Comparison of ENCODE assay signal across 1 cellular context in the genomic region with DNA sequence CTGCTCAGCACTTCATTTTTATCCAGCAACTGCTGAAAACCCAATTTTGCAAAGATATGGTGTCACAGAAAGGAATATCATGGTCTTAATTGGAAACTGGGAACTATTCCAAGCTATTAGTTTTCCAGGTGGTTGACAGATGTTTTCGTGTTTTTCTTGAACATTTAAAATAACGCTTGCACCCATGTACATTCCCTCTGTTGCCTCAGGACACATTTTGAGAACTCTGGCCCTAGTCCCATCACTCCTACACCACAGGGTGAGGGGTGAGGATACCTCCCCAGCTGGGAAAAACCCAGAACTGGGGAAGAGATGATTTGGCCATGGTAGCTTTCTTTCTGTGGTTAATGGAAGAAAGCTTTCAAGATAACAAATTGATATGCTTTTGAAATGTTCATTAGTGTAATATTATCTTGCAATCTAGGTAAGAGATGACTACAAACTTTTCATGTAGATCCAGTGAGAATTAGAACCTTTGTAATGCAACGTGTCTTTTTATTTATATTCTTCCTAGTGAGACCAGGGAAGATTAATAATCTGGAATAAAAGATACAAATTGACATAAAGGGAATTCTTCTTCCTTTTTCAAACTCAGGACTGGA.
TF ChIP-seq lines count a peak whose summit lies in the region.

No MANE protein-coding gene starts in this region.

TF ChIP-seq in SK-N-SH, 30 proteins besides CTCF, POLR2A, EP300 and RAD21 (continued from another document):
- TF ChIP-seq, protein P1, sequence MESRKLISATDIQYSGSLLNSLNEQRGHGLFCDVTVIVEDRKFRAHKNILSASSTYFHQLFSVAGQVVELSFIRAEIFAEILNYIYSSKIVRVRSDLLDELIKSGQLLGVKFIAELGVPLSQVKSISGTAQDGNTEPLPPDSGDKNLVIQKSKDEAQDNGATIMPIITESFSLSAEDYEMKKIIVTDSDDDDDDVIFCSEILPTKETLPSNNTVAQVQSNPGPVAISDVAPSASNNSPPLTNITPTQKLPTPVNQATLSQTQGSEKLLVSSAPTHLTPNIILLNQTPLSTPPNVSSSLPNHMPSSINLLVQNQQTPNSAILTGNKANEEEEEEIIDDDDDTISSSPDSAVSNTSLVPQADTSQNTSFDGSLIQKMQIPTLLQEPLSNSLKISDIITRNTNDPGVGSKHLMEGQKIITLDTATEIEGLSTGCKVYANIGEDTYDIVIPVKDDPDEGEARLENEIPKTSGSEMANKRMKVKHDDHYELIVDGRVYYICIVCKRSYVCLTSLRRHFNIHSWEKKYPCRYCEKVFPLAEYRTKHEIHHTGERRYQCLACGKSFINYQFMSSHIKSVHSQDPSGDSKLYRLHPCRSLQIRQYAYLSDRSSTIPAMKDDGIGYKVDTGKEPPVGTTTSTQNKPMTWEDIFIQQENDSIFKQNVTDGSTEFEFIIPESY (IDR thresholded peaks at IDR 0.05; ENCODE audit: borderline replicate concordance, low read depth), result no peak
- TF ChIP-seq RCOR1 (IDR thresholded peaks at IDR 0.05; ENCODE audit: low read length), result peak; percentile 90
- TF ChIP-seq JUND (IDR thresholded peaks at IDR 0.05), result no peak
- TF ChIP-seq, protein P2, sequence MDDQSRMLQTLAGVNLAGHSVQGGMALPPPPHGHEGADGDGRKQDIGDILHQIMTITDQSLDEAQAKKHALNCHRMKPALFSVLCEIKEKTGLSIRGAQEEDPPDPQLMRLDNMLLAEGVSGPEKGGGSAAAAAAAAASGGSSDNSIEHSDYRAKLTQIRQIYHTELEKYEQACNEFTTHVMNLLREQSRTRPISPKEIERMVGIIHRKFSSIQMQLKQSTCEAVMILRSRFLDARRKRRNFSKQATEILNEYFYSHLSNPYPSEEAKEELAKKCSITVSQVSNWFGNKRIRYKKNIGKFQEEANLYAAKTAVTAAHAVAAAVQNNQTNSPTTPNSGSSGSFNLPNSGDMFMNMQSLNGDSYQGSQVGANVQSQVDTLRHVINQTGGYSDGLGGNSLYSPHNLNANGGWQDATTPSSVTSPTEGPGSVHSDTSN (IDR thresholded peaks at IDR 0.05), result no peak
- TF ChIP-seq EZH2phosphoT487 (IDR thresholded peaks at IDR 0.05; ENCODE audit: borderline replicate concordance, low read depth), result no peak
- TF ChIP-seq, protein P3, sequence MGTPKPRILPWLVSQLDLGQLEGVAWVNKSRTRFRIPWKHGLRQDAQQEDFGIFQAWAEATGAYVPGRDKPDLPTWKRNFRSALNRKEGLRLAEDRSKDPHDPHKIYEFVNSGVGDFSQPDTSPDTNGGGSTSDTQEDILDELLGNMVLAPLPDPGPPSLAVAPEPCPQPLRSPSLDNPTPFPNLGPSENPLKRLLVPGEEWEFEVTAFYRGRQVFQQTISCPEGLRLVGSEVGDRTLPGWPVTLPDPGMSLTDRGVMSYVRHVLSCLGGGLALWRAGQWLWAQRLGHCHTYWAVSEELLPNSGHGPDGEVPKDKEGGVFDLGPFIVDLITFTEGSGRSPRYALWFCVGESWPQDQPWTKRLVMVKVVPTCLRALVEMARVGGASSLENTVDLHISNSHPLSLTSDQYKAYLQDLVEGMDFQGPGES (IDR thresholded peaks at IDR 0.05; ENCODE audit: low read depth, low read length), result no peak
- TF ChIP-seq RFX5 (IDR thresholded peaks at IDR 0.05; ENCODE audit: low read length), result no peak
- TF ChIP-seq, protein P4, sequence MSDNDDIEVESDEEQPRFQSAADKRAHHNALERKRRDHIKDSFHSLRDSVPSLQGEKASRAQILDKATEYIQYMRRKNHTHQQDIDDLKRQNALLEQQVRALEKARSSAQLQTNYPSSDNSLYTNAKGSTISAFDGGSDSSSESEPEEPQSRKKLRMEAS (IDR thresholded peaks at IDR 0.05; ENCODE audit: low read depth), result no peak
- TF ChIP-seq FOXM1 (IDR thresholded peaks at IDR 0.05; ENCODE audit: low read depth), result no peak
- TF ChIP-seq TAF1 (IDR thresholded peaks at IDR 0.05; ENCODE audit: borderline replicate concordance, low read depth, low read length), result no peak
- TF ChIP-seq CHD2 (IDR thresholded peaks at IDR 0.05; ENCODE audit: low read length, partially characterized antibody), result no peak
